Comparison of ENCODE assay signal across 17 cellular contexts in the genomic region with DNA sequence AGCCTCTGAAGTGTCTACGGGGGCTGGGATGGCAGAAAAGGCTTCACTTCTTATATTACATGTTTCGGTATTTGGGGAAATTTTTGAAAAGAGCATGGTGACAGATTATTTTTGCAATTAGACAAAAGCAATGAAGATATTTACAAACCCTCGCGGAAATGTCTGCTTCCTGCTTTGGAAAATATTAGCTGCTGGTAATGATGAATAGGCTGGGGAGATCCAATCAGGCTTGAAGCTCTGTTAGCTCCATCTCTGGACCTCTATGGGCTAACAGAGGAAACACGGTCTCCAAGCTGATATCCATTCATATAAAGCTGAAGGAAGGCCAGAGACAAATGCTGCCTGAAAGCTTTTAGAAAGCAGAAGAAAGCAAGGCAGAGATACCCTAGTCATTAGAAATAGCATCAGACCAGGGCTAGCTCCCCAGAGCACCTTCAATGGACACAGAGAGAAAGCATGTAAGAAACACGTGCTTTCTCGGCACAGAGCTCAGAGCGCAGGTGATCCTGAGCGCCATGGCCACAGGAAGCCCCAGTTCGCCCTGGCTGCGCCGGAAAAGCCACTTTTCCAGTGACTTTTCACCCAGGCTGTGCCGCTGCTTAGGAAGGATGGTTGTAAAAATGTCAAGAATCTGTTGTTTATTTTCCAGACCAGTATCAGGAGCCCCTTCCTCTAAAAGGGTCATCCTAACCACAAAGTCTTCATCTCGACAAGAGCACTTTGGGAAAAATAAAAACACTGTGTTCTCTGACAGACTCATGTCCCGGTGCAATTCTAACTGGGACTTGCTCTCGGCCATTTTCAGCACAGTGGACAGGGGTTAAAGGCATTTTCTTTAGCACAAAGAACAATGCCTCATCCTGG.
DNase-seq lines count a peak whose midpoint lies in the region; ATAC-seq and TF ChIP-seq lines count a peak whose summit lies in the region.
"Had no signal": no experiment of that assay in that cellular context is flagged by ENCODE, and none has a peak within 500 bp of the region (broad histone marks: within the 10 kb centered on the region; RNA-seq: fewer than 3 reads in every experiment).

No MANE protein-coding gene starts in this region.

- no peak overlapping the region for H3K9ac ChIP-seq in IMR-90 (ENCODE audit: low read depth, low read length)
- no peak overlapping the region for H3K9ac ChIP-seq in neuronal stem cell (ENCODE audit: low read depth, low read length, poor library complexity)

- no peak overlapping the region for H2BK5ac ChIP-seq in IMR-90 (ENCODE audit: low read depth, low read length, poor library complexity, severe bottlenecking)
- H2BK5ac ChIP-seq in neuronal stem cell (ENCODE audit: low read length): no peak overlapping the region

- H3K27ac ChIP-seq in GM23338 (ENCODE audit: low read depth) (no peak overlapping the region), IMR-90 (ENCODE audit: insufficient read depth, low read length) (no peak overlapping the region), neuronal stem cell (replicated peaks; ENCODE audit: low read length) (no peak overlapping the region)

- H3K18ac ChIP-seq in IMR-90 (ENCODE audit: low read depth, low read length) (no peak overlapping the region), neuronal stem cell (ENCODE audit: low read length) (no peak overlapping the region)

- H4K8ac ChIP-seq in IMR-90 (ENCODE audit: low read depth in 2 of 2, low read length in 2 of 2) (no peak overlapping the region), neuronal stem cell (ENCODE audit: low read depth, low read length) (no peak overlapping the region)

- no peak overlapping the region for H2AK5ac ChIP-seq in IMR-90 (ENCODE audit: low read depth, low read length)
- H2AK5ac ChIP-seq in neuronal stem cell (ENCODE audit: low read depth, low read length): no peak overlapping the region

- H3K4me3 ChIP-seq in GM23338: no peak overlapping the region
- no peak overlapping the region for H3K4me3 ChIP-seq in IMR-90 (ENCODE audit: insufficient read depth, low read depth, low read length)
- no peak overlapping the region for H3K4me3 ChIP-seq in neuronal stem cell (ENCODE audit: low read length in 2 of 2)

- H3F3A ChIP-seq in GM23338 (replicated peaks; ENCODE audit: low read depth): no peaks in the 10 kb centered on the region

- H4K5ac ChIP-seq in IMR-90 (ENCODE audit: low read depth, low read length): no peak overlapping the region

- H4K91ac ChIP-seq in IMR-90 (ENCODE audit: insufficient read depth, low read depth, low read length) (no peak overlapping the region), neuronal stem cell (ENCODE audit: low read depth, low read length, poor library complexity) (no peak overlapping the region)

- H2BK12ac ChIP-seq in neuronal stem cell (ENCODE audit: low read length): no peak overlapping the region

- H2BK120ac ChIP-seq in IMR-90 (ENCODE audit: low read depth, low read length): no peak overlapping the region
- H2BK120ac ChIP-seq in neuronal stem cell (ENCODE audit: low read depth, low read length): no peak overlapping the region

- H4K20me1 ChIP-seq in GM23338 (replicated peaks; ENCODE audit: insufficient read depth) (no peaks in the 10 kb centered on the region), IMR-90 (ENCODE audit: insufficient read depth, low read length) (peaks cover 5% of the 10 kb centered on the region; the same call in 1 of the 2 replicates)

- POLR2A ChIA-PET in IMR-90 (lab: Charles Lee; ENCODE audit: unreplicated experiment): no interaction called here

- dilution Hi-C loops in IMR-90 (cut with HindIII; ENCODE audit: low sequenced_read_pairs, unreplicated experiment): no loop called here

- no peak overlapping the region for H2AK9ac ChIP-seq in IMR-90 (replicated peaks; ENCODE audit: low read depth, low read length, poor library complexity)

- H3K4me1 Mint-ChIP-seq in GM23338: peaks cover 7% of the 10 kb centered on the region

- no peaks in the 10 kb centered on the region; a peak in 1 of 4 replicates for H3K79me1 ChIP-seq in IMR-90 (ENCODE audit: low read depth in 1 of 2, low read length in 2 of 2)
- no peaks in the 10 kb centered on the region for H3K79me1 ChIP-seq in neuronal stem cell (ENCODE audit: low read depth, low read length)

- H3K4ac ChIP-seq in IMR-90 (ENCODE audit: low read depth, low read length): no peak overlapping the region
- no peak overlapping the region for H3K4ac ChIP-seq in neuronal stem cell (ENCODE audit: low read length)

- BruUV-seq in IMR-90 (replicated peaks; lab: Mats Ljungman, UMichigan): no TSS peak

- CTCF ChIA-PET in IMR-90 (lab: Yijun Ruan, JAX): no interaction called here

- no peaks in the 10 kb centered on the region for H3K36me3 Mint-ChIP-seq in GM23338 (ENCODE audit: low read depth)
- H3K36me3 Mint-ChIP-seq: IgD-negative memory B cell had no signal

- no peak for TF ChIP-seq CTCF in GM23338 (conservative IDR thresholded peaks at IDR 0.05; ENCODE audit: low read depth in 2 of 2)
- no peak for TF ChIP-seq CTCF in IMR-90 (conservative IDR thresholded peaks at IDR 0.05; ENCODE audit: low read depth, low read length)

- intact Hi-C loops in IMR-90 (cut with micrococcal nuclease): loop anchor here (5.0 kb wide), 1 partner anchor 629 kb away; no protein-coding TSS in a partner anchor

- no peaks in the 10 kb centered on the region for H3K9me2 ChIP-seq in GM23338 (ENCODE audit: insufficient read depth)

- DNase-seq in GM23338 (ENCODE audit: low spot score) (peak; percentile 26), IMR-90 (no peak), astrocyte of the hippocampus (ENCODE audit: low read depth, low spot score) (peak; percentile 36), epidermal melanocyte (ENCODE audit: insufficient read length, low spot score) (peak; percentile 8), HK-2 (ENCODE audit: unreplicated experiment) (no peak), neuronal stem cell (ENCODE audit: low spot score) (no peak)
- DNase-seq: BE2C; CD8-positive, alpha-beta memory T cell; DND-41; GDM1; NCI-H1436 treated with DMSO at 0.1 percent for 48 hours; NCI-H2081 treated with DMSO at 0.1 percent for 48 hours; NCI-H2227 treated with DMSO at 0.1 percent for 48 hours; NCI-H526; PC-3 had no signal

- H3K4me2 ChIP-seq in GM23338: no peak overlapping the region
- H3K4me2 ChIP-seq in IMR-90 (ENCODE audit: low read depth, low read length): no peak overlapping the region
- no peak overlapping the region for H3K4me2 ChIP-seq in neuronal stem cell (ENCODE audit: insufficient read depth, low read length, poor library complexity, severe bottlenecking)

- no peak overlapping the region for H3K56ac ChIP-seq in IMR-90 (ENCODE audit: extremely low read depth, insufficient read depth, low read length)

- H3K14ac ChIP-seq in IMR-90 (replicated peaks; ENCODE audit: low read depth, low read length) (no peak overlapping the region), neuronal stem cell (ENCODE audit: low read length) (no peak overlapping the region)

- H3K4me3 Mint-ChIP-seq in GM23338: no peak overlapping the region

- no peak for TF ChIP-seq POLR2A in IMR-90 (IDR thresholded peaks at IDR 0.05; ENCODE audit: low read depth, low read length)

- H3K27me3 ChIP-seq in GM23338 (ENCODE audit: insufficient read depth) (no peaks in the 10 kb centered on the region), IMR-90 (ENCODE audit: control insufficient read depth, insufficient read depth, low read length) (no peaks in the 10 kb centered on the region), neuronal stem cell (ENCODE audit: control insufficient read depth in 3 of 3, insufficient read depth in 3 of 3, low read depth in 1 of 3, low read length in 3 of 3) (no peaks in the 10 kb centered on the region)

- no peaks in the 10 kb centered on the region for H3K79me2 ChIP-seq in GM23338 (replicated peaks; ENCODE audit: insufficient read depth)

- H3K9me3 Mint-ChIP-seq in GM23338: no peaks in the 10 kb centered on the region
- H3K9me3 Mint-ChIP-seq: CD8-positive, alpha-beta memory T cell; IgD-negative memory B cell had no signal

- no peak overlapping the region for H3K27ac Mint-ChIP-seq in GM23338

- no peaks in the 10 kb centered on the region for H3K9me3 ChIP-seq in IMR-90 (ENCODE audit: control insufficient read depth, insufficient read depth, low read length)
- no peaks in the 10 kb centered on the region for H3K9me3 ChIP-seq in neuronal stem cell (replicated peaks in 1 of 2; ENCODE audit: control insufficient read depth in 2 of 2, insufficient read depth in 1 of 2, low read depth in 1 of 2, low read length in 2 of 2)
- H3K9me3 ChIP-seq: BE2C had no signal

- peaks cover 2% of the 10 kb centered on the region for H3K27me3 Mint-ChIP-seq in GM23338 (ENCODE audit: insufficient read depth, low read depth, poor library complexity)

- WGBS in IMR-90 (ENCODE audit: extremely low coverage in 2 of 2, insufficient read length in 1 of 2), 2 experiments: 53% methylated on average over 5 of the region's 16 CpGs; no CpG with 5 or more reads in 1 of the 2 experiments
- no CpG with 5 or more reads among the region's 16 CpGs for WGBS in neuronal stem cell (ENCODE audit: extremely low coverage in 2 of 2, insufficient read length in 2 of 2, insufficient replicate concordance in 1 of 2), 2 donors

- H3K4me1 ChIP-seq in GM23338 (ENCODE audit: insufficient read depth) (no peaks in the 10 kb centered on the region), IMR-90 (ENCODE audit: control insufficient read depth, insufficient read depth, low read length) (no peaks in the 10 kb centered on the region; the same call in 1 of the 2 replicates), neuronal stem cell (ENCODE audit: control insufficient read depth in 2 of 2, insufficient read depth in 1 of 2, low read depth in 1 of 2, low read length in 2 of 2) (peaks cover 0 to 1% of the 10 kb centered on the region in 2 donors)
- H3K4me1 ChIP-seq: BE2C had no signal

- no peak overlapping the region for H3K23ac ChIP-seq in IMR-90 (ENCODE audit: low read depth, low read length)
- H3K23ac ChIP-seq in neuronal stem cell (ENCODE audit: low read depth, low read length, poor library complexity): no peak overlapping the region

- ATAC-seq in GM23338 (no peak), IMR-90 (ENCODE audit: low read depth) (0 out of 2 replicates have a peak, but pooled peaks have one; percentile 29), HG02798 (IDR thresholded peaks at IDR 0.05; ENCODE audit: poor library complexity, unreplicated experiment) (no peak)
- ATAC-seq: PC-3 had no signal

- H2AFZ ChIP-seq in GM23338 (no peak overlapping the region), IMR-90 (replicated peaks; ENCODE audit: low read length, poor library complexity) (no peak overlapping the region), neuronal stem cell (ENCODE audit: low read length) (no peak overlapping the region)

- no peak for TF ChIP-seq RAD21 in IMR-90 (IDR thresholded peaks at IDR 0.05; ENCODE audit: low read length)

- H2BK15ac ChIP-seq in IMR-90 (ENCODE audit: low read depth, low read length): no peak overlapping the region
- no peak overlapping the region for H2BK15ac ChIP-seq in neuronal stem cell (ENCODE audit: low read length)

- H3K9me1 ChIP-seq in IMR-90 (ENCODE audit: insufficient read depth, low read length): peaks cover 3% of the 10 kb centered on the region

- H2BK20ac ChIP-seq in IMR-90 (ENCODE audit: low read depth, low read length): no peak overlapping the region

- H3K36me3 ChIP-seq in GM23338 (ENCODE audit: insufficient read depth) (no peaks in the 10 kb centered on the region), IMR-90 (ENCODE audit: control insufficient read depth, insufficient read depth, low read length) (peaks cover 22% of the 10 kb centered on the region), neuronal stem cell (replicated peaks in 1 of 2; ENCODE audit: control insufficient read depth in 2 of 2, insufficient read depth in 2 of 2, low read length in 2 of 2) (peaks cover 2 to 53% of the 10 kb centered on the region in 2 donors)
- H3K36me3 ChIP-seq: BE2C had no signal

- in situ Hi-C loops in IMR-90 (cut with MboI; ENCODE audit: low sequenced_read_pairs): no loop called here

Comparison
In these comparisons a context has a peak if more than half of its experiments do, and no peak if none do; other contexts are left out.
1. DNase-seq: peak in GM23338 (single experiment), astrocyte of the hippocampus (single experiment) and epidermal melanocyte (single experiment); none in IMR-90 (single experiment), HK-2 (single experiment) and neuronal stem cell (single experiment).